In genomic region chr5:34669931-34670516, GRCh38 we compare ENCODE assay signal across 1 cellular context.
A peak's percentile ranks its signal among the peaks of the same experiment; 100 is the strongest.
TF ChIP-seq lines count a peak whose summit lies in the region.

No MANE protein-coding gene starts in this region.

TF ChIP-seq in HEK293, 187 proteins besides CTCF, POLR2A, EP300 and RAD21 (continued from another document):
- TF ChIP-seq ZNF664 (tag by site-specific recombination; IDR thresholded peaks at IDR 0.05) (peak; percentile 64; the same call in 1 of the 2 replicates), ZNF791 (tag by site-specific recombination; IDR thresholded peaks at IDR 0.05) (no peak), ZNF449 (tag by site-specific recombination; IDR thresholded peaks at IDR 0.05) (peak; percentile 49; the same call in 1 of the 2 replicates)
